In the genomic region with DNA sequence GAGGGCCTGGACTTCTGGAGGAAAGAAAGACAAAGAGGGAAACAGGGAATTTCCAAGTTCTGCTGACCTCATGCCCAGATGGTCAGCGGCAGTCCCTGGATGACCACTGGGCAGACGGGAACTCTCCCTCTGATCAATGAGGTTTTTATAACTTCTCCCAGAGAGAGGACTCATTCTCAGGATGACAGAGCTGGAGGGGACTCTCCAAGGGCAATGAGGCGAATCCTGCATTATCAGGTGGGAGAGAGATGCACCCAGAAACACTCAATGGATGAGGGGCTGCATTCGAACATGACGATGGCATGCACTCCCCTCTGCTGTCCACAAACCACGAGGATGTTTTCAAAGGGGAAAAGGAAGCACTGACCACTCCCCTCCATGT, we compare ENCODE assay signal across 10 cellular contexts. TPM values are rescaled to one million over a fixed set of nuclear protein-coding genes. Genes with fewer than 3 reads are reported as not detected.
DNase-seq lines count a peak whose midpoint lies in the region; ATAC-seq, FAIRE-seq and TF ChIP-seq lines count a peak whose summit lies in the region.
"Had no signal": no experiment of that assay in that cellular context is flagged by ENCODE, and none has a peak within 500 bp of the region (broad histone marks: within the 10 kb centered on the region; RNA-seq: fewer than 3 reads in every experiment).

No MANE protein-coding gene starts in this region.

- H3F3A ChIP-seq in PC-9 (ENCODE audit: insufficient read depth, low read depth), result peaks cover 13% of the 10 kb centered on the region

- POLR2A ChIA-PET in PC-9 (lab: Charles Lee; ENCODE audit: unreplicated experiment), result no interaction called here

- 29 to 38% (median 30%) methylated on average over 6 of the region's 6 CpGs for WGBS in psoas muscle, 3 donors

- H3K4me3 ChIP-seq in astrocyte (ENCODE audit: insufficient read depth, low read depth, low read length) (no peak overlapping the region), psoas muscle (peak overlapping the region; percentile 7), PC-9 (no peak overlapping the region)

- DNase-seq in astrocyte (ENCODE audit: low read depth) (no peak), psoas muscle (no peak), PC-9 (no peak)
- no peak for DNase-seq in stimulated activated CD8-positive, alpha-beta memory T cell treated with anti-CD3 and anti-CD28 coated beads, Interleukin-4, amount 100 ng/mL, for 48 hours
- DNase-seq: foreskin melanocyte had no signal

- H3K36me3 Mint-ChIP-seq in astrocyte (ENCODE audit: low read depth, unreplicated experiment), result peaks cover 4% of the 10 kb centered on the region

- peak overlapping the region; percentile 88 for H3K27ac Mint-ChIP-seq in astrocyte (ENCODE audit: unreplicated experiment)

- no peak overlapping the region for H3K9ac ChIP-seq in astrocyte (ENCODE audit: low read length)

- BruUV-seq in PC-9 (replicated peaks; lab: Mats Ljungman, UMichigan), result no TSS peak

- H3K4me3 Mint-ChIP-seq in astrocyte (ENCODE audit: unreplicated experiment), result peak overlapping the region; percentile 27

- peaks cover 90% of the 10 kb centered on the region for H3K79me2 ChIP-seq in astrocyte (ENCODE audit: insufficient read depth, low read length)
- peaks cover 88% of the 10 kb centered on the region for H3K79me2 ChIP-seq in PC-9 (ENCODE audit: low read depth)

- H4K20me1 ChIP-seq in astrocyte (ENCODE audit: insufficient read depth, low read length), result peaks cover 21% of the 10 kb centered on the region
- no peaks in the 10 kb centered on the region; the same call in 1 of the 2 replicates for H4K20me1 ChIP-seq in PC-9 (ENCODE audit: insufficient read depth)

- peak overlapping the region; percentile 25 for H3K27ac ChIP-seq in astrocyte (ENCODE audit: low read depth, low read length)
- peak overlapping the region; percentile 81 for H3K27ac ChIP-seq in psoas muscle
- H3K27ac ChIP-seq in PC-9, result no peak overlapping the region

- H3K4me1 ChIP-seq in astrocyte (ENCODE audit: insufficient read depth, low read length), result peaks cover 42% of the 10 kb centered on the region
- peaks cover 90% of the 10 kb centered on the region for H3K4me1 ChIP-seq in psoas muscle
- peaks cover 32% of the 10 kb centered on the region for H3K4me1 ChIP-seq in PC-9 (replicated peaks; ENCODE audit: insufficient read depth)

- H3K9me3 ChIP-seq in astrocyte (ENCODE audit: insufficient read depth, low read depth, low read length), result peaks cover 5% of the 10 kb centered on the region
- H3K9me3 ChIP-seq in psoas muscle, result no peaks in the 10 kb centered on the region
- H3K9me3 ChIP-seq in PC-9 (ENCODE audit: insufficient read depth, low read depth), result no peaks in the 10 kb centered on the region

- no peaks in the 10 kb centered on the region for H3K9me2 ChIP-seq in PC-9 (ENCODE audit: insufficient read depth)

- CTCF ChIA-PET in PC-9 (lab: Charles Lee), result interaction anchor here (0.6 kb wide), 1 partner anchor 47 kb away, joined by 4 read pairs; no protein-coding TSS in a partner anchor

- no peak for FAIRE-seq in astrocyte (lab: Jason Lieb, UNC)
- FAIRE-seq: HTR-8/SVneo had no signal

- peak; percentile 37 for ATAC-seq in GM18868 (IDR thresholded peaks at IDR 0.05; ENCODE audit: unreplicated experiment)
- peak; percentile 9 for ATAC-seq in HG02870 (IDR thresholded peaks at IDR 0.05; ENCODE audit: unreplicated experiment)
- no peak for ATAC-seq in psoas muscle
- no peak for ATAC-seq in GM18873 (IDR thresholded peaks at IDR 0.05; ENCODE audit: low FRiP score, unreplicated experiment)
- ATAC-seq in HG02571 (IDR thresholded peaks at IDR 0.05; ENCODE audit: unreplicated experiment), result no peak

- intact Hi-C loops in psoas muscle (cut with DNase I), result no loop called here
- intact Hi-C loops in PC-9 (cut with micrococcal nuclease; ENCODE audit: unreplicated experiment), result no loop called here

- H2AFZ ChIP-seq in astrocyte (ENCODE audit: low read depth, low read length), result no peak overlapping the region
- no peak overlapping the region for H2AFZ ChIP-seq in PC-9

- no peak overlapping the region for H3K4me2 ChIP-seq in astrocyte (ENCODE audit: low read length)
- H3K4me2 ChIP-seq in PC-9, result no peak overlapping the region

- TF ChIP-seq CTCF in astrocyte (IDR thresholded peaks at IDR 0.05; ENCODE audit: insufficient read depth, low read depth, low read length) (no peak), psoas muscle (IDR thresholded peaks at IDR 0.05) (no peak), PC-9 (conservative IDR thresholded peaks at IDR 0.05) (no peak)

- H3K36me3 ChIP-seq in astrocyte (ENCODE audit: insufficient read depth, low read length) (no peaks in the 10 kb centered on the region), psoas muscle (ENCODE audit: insufficient read depth in 1 of 2, low read depth in 1 of 2) (peaks cover 0 to 6% of the 10 kb centered on the region in 2 donors), PC-9 (ENCODE audit: low read depth) (peaks cover under 1% of the 10 kb centered on the region)

- H3K4me1 Mint-ChIP-seq in astrocyte (ENCODE audit: low read depth, unreplicated experiment), result peaks cover 70% of the 10 kb centered on the region

- no peaks in the 10 kb centered on the region for H3K27me3 Mint-ChIP-seq in astrocyte (ENCODE audit: low read depth, unreplicated experiment)

- H3K9me3 Mint-ChIP-seq in astrocyte (ENCODE audit: unreplicated experiment), result no peaks in the 10 kb centered on the region

- H3K27me3 ChIP-seq in astrocyte (ENCODE audit: insufficient read depth, low read length) (no peaks in the 10 kb centered on the region), psoas muscle (ENCODE audit: insufficient read depth in 3 of 3, low read length in 2 of 3) (no peaks in the 10 kb centered on the region), PC-9 (ENCODE audit: insufficient read depth, low read depth) (no peaks in the 10 kb centered on the region)

RNA-seq across cellular contexts. Expression of a gene that starts 12.7 kb away (rescaled TPM):
- 98.5 and 119 TPM in 2 replicates for total RNA-seq in astrocyte
- 100 to 1,000 TPM; 114 to 218 (median 149) TPM for total RNA-seq in psoas muscle
- polyA plus RNA-seq in psoas muscle, result 100 to 1,000 TPM in 2 of 3 donors, 10 to 100 TPM in 1; 55.5 to 167 (median 106) TPM
- 122 and 124 TPM in 2 replicates for total RNA-seq in PC-9 (2021)

RNA-seq across cellular contexts. Expression of a gene that starts 47.8 kb away (rescaled TPM):
- total RNA-seq in astrocyte (12.2 and 15.6 TPM in 2 replicates), psoas muscle (100 to 1,000 TPM; 447 to 852 (median 690) TPM), PC-9 (2021) (84.6 and 93.2 TPM in 2 replicates)
- polyA plus RNA-seq in psoas muscle, result 100 to 1,000 TPM; 551 to 766 (median 552) TPM

Comparison
In these comparisons a context has a peak if more than half of its experiments do, and no peak if none do; other contexts are left out.
1. ATAC-seq: peak in GM18868 (single experiment) and HG02870 (single experiment); none in psoas muscle (0 of 4), GM18873 (single experiment) and HG02571 (single experiment).